1 cellular context compared by ENCODE assay signal in the genomic region with DNA sequence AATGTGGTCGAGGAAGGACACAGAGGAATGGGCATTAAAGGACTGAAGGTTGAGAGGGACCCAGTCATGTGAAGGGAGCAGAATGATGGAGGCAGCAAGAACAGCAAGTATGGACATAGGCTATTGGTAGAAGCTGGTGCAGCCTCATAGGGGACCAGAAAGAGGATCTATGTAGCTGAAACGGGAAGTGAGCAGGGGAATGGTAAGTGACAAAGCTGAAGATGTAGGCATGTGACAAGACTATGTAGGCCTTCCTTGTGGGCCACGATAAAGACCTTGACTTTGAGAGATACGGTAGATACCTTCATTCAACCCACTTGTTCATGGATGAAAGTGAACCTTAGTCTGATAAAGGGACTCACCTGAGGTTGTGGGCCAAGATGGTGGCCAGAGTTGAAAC.
A peak's percentile ranks its signal among the peaks of the same experiment; 100 is the strongest.
TF ChIP-seq lines count a peak whose summit lies in the region.

No MANE protein-coding gene starts in this region.

TF ChIP-seq in GM12878, 131 proteins besides CTCF, POLR2A, EP300 and RAD21 (continued from another document):
- TF ChIP-seq, protein P1, sequence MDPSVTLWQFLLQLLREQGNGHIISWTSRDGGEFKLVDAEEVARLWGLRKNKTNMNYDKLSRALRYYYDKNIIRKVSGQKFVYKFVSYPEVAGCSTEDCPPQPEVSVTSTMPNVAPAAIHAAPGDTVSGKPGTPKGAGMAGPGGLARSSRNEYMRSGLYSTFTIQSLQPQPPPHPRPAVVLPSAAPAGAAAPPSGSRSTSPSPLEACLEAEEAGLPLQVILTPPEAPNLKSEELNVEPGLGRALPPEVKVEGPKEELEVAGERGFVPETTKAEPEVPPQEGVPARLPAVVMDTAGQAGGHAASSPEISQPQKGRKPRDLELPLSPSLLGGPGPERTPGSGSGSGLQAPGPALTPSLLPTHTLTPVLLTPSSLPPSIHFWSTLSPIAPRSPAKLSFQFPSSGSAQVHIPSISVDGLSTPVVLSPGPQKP (IDR thresholded peaks at IDR 0.05; ENCODE audit: low read depth, low read length) = no peak
- TF ChIP-seq, protein P2, sequence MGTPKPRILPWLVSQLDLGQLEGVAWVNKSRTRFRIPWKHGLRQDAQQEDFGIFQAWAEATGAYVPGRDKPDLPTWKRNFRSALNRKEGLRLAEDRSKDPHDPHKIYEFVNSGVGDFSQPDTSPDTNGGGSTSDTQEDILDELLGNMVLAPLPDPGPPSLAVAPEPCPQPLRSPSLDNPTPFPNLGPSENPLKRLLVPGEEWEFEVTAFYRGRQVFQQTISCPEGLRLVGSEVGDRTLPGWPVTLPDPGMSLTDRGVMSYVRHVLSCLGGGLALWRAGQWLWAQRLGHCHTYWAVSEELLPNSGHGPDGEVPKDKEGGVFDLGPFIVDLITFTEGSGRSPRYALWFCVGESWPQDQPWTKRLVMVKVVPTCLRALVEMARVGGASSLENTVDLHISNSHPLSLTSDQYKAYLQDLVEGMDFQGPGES (IDR thresholded peaks at IDR 0.05) = no peak
- TF ChIP-seq YBX1 (IDR thresholded peaks at IDR 0.05) = no peak
- TF ChIP-seq, protein P3, sequence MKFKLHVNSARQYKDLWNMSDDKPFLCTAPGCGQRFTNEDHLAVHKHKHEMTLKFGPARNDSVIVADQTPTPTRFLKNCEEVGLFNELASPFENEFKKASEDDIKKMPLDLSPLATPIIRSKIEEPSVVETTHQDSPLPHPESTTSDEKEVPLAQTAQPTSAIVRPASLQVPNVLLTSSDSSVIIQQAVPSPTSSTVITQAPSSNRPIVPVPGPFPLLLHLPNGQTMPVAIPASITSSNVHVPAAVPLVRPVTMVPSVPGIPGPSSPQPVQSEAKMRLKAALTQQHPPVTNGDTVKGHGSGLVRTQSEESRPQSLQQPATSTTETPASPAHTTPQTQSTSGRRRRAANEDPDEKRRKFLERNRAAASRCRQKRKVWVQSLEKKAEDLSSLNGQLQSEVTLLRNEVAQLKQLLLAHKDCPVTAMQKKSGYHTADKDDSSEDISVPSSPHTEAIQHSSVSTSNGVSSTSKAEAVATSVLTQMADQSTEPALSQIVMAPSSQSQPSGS (IDR thresholded peaks at IDR 0.05; ENCODE audit: low read length) = no peak
- no peak for TF ChIP-seq EED (IDR thresholded peaks at IDR 0.05; ENCODE audit: low read depth)
- TF ChIP-seq, protein P4, sequence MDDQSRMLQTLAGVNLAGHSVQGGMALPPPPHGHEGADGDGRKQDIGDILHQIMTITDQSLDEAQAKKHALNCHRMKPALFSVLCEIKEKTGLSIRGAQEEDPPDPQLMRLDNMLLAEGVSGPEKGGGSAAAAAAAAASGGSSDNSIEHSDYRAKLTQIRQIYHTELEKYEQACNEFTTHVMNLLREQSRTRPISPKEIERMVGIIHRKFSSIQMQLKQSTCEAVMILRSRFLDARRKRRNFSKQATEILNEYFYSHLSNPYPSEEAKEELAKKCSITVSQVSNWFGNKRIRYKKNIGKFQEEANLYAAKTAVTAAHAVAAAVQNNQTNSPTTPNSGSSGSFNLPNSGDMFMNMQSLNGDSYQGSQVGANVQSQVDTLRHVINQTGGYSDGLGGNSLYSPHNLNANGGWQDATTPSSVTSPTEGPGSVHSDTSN (IDR thresholded peaks at IDR 0.05; ENCODE audit: insufficient replicate concordance, low read depth, low read length) = no peak
- no peak for TF ChIP-seq ESRRA (IDR thresholded peaks at IDR 0.05; ENCODE audit: low read length)
- no peak for TF ChIP-seq SMARCA5 (IDR thresholded peaks at IDR 0.05)
- TF ChIP-seq, protein P5, sequence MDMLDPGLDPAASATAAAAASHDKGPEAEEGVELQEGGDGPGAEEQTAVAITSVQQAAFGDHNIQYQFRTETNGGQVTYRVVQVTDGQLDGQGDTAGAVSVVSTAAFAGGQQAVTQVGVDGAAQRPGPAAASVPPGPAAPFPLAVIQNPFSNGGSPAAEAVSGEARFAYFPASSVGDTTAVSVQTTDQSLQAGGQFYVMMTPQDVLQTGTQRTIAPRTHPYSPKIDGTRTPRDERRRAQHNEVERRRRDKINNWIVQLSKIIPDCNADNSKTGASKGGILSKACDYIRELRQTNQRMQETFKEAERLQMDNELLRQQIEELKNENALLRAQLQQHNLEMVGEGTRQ (IDR thresholded peaks at IDR 0.05; ENCODE audit: borderline replicate concordance, low read depth, low read length) = peak; percentile 21; the same call in 1 of the 2 replicates
- no peak for TF ChIP-seq EGR1 (IDR thresholded peaks at IDR 0.05; ENCODE audit: borderline replicate concordance in 1 of 2, low read depth in 2 of 2, low read length in 2 of 2)
- TF ChIP-seq, protein P6, sequence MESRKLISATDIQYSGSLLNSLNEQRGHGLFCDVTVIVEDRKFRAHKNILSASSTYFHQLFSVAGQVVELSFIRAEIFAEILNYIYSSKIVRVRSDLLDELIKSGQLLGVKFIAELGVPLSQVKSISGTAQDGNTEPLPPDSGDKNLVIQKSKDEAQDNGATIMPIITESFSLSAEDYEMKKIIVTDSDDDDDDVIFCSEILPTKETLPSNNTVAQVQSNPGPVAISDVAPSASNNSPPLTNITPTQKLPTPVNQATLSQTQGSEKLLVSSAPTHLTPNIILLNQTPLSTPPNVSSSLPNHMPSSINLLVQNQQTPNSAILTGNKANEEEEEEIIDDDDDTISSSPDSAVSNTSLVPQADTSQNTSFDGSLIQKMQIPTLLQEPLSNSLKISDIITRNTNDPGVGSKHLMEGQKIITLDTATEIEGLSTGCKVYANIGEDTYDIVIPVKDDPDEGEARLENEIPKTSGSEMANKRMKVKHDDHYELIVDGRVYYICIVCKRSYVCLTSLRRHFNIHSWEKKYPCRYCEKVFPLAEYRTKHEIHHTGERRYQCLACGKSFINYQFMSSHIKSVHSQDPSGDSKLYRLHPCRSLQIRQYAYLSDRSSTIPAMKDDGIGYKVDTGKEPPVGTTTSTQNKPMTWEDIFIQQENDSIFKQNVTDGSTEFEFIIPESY (IDR thresholded peaks at IDR 0.05) = no peak
- no peak for TF ChIP-seq NR2F1 (conservative IDR thresholded peaks at IDR 0.05)
- TF ChIP-seq DPF2 (IDR thresholded peaks at IDR 0.05) = peak; percentile 55; the same call in 1 of the 2 replicates
- TF ChIP-seq SMC3 (IDR thresholded peaks at IDR 0.05; ENCODE audit: borderline replicate concordance, low read length) = no peak
